9 cellular contexts compared by ENCODE assay signal in genomic region chr1:84429231-84429630, GRCh38. TPM values are rescaled to one million over a fixed set of nuclear protein-coding genes. Genes with fewer than 3 reads are reported as not detected.
"Had no signal": no experiment of that assay in that cellular context is flagged by ENCODE, and none has a peak within 500 bp of the region (broad histone marks: within the 10 kb centered on the region; RNA-seq: fewer than 3 reads in every experiment).

No MANE protein-coding gene starts in this region.

- H3K9me3 Mint-ChIP-seq: GM23338 had no signal

- H3K27me3 Mint-ChIP-seq: IgD-negative memory B cell had no signal

- H3K27ac Mint-ChIP-seq: GM23338, H9, HFFc6 had no signal

- H3K4me1 Mint-ChIP-seq: GM23338 had no signal

- H3K4me3 Mint-ChIP-seq: GM23338, H9, HFFc6 had no signal

- DNase-seq: H9, HCEC 1CT, HFFc6, KBM-7 had no signal

- ATAC-seq: GM23338, HepG2 had no signal

RNA-seq across cellular contexts. Expression of gene DNASE2B, which starts 30.9 kb away (rescaled TPM):
- total RNA-seq: GM23338, H1, H9, HepG2, HFFc6, HT1080 had no signal
